30 cellular contexts compared by ENCODE assay signal in genomic region chr13:71368301-71368700, GRCh38.
"Had no signal": no experiment of that assay in that cellular context is flagged by ENCODE, and none has a peak within 500 bp of the region (broad histone marks: within the 10 kb centered on the region; RNA-seq: fewer than 3 reads in every experiment).

No MANE protein-coding gene starts in this region.

- H3K27ac Mint-ChIP-seq: memory B cell; naive thymus-derived CD4-positive, alpha-beta T cell; nephron; stimulated activated effector memory CD8-positive, alpha-beta T cell treated with anti-CD3 and anti-CD28 coated beads, Interleukin-12 subunit alpha, Interleukin-12 subunit beta, amount 100 ng/mL, for 72 hours; type B pancreatic cell had no signal

- H3K27me3 Mint-ChIP-seq: memory B cell; naive thymus-derived CD4-positive, alpha-beta T cell; type B pancreatic cell had no signal

- H3K9me3 ChIP-seq: gastroesophageal sphincter, heart right ventricle, left ventricle myocardium inferior, lower lobe of right lung, mucosa of descending colon, prostate gland, stomach, thyroid gland had no signal

- H3K27me3 ChIP-seq: gastroesophageal sphincter, heart right ventricle, right atrium auricular region, stomach, thyroid gland had no signal

- H3K4me1 Mint-ChIP-seq: memory B cell; mesothelial cell of epicardium; naive thymus-derived CD4-positive, alpha-beta T cell; nephron; stimulated activated effector memory CD8-positive, alpha-beta T cell treated with anti-CD3 and anti-CD28 coated beads, Interleukin-12 subunit alpha, Interleukin-12 subunit beta, amount 100 ng/mL, for 72 hours had no signal

- H3K36me3 ChIP-seq: gastroesophageal sphincter, heart right ventricle, left ventricle myocardium inferior, lower lobe of right lung, prostate gland, right atrium auricular region, stomach, thyroid gland had no signal

- H3K4me3 Mint-ChIP-seq: memory B cell; mesothelial cell of epicardium; naive thymus-derived CD4-positive, alpha-beta T cell; nephron; stimulated activated effector memory CD8-positive, alpha-beta T cell treated with anti-CD3 and anti-CD28 coated beads, Interleukin-12 subunit alpha, Interleukin-12 subunit beta, amount 100 ng/mL, for 72 hours; type B pancreatic cell had no signal

- H3K27ac ChIP-seq: epithelial cell of prostate, gastroesophageal sphincter, heart right ventricle, left ventricle myocardium inferior, lower lobe of right lung, prostate gland, right atrium auricular region, stomach, thyroid gland had no signal

- H3K36me3 Mint-ChIP-seq: memory B cell; mesothelial cell of epicardium; naive thymus-derived CD4-positive, alpha-beta T cell; stimulated activated effector memory CD8-positive, alpha-beta T cell treated with anti-CD3 and anti-CD28 coated beads, Interleukin-12 subunit alpha, Interleukin-12 subunit beta, amount 100 ng/mL, for 72 hours; type B pancreatic cell had no signal

- H3K4me1 ChIP-seq: gastroesophageal sphincter, heart right ventricle, left ventricle myocardium inferior, lower lobe of right lung, prostate gland, right atrium auricular region, stomach, thyroid gland had no signal

- ATAC-seq: esophagus mucosa; gastroesophageal sphincter; heart right ventricle; left colon; lower lobe of right lung; mucosa of descending colon; naive thymus-derived CD4-positive, alpha-beta T cell; sciatic nerve; stimulated activated effector memory CD8-positive, alpha-beta T cell treated with anti-CD3 and anti-CD28 coated beads, Interleukin-12 subunit alpha, Interleukin-12 subunit beta, amount 100 ng/mL, for 72 hours had no signal

- H3K4me3 ChIP-seq: gastroesophageal sphincter, heart right ventricle, left ventricle myocardium inferior, lower lobe of right lung, mucosa of descending colon, prostate gland, right atrium auricular region, stomach, thyroid gland had no signal

- DNase-seq: cerebellar nuclear complex; cortex of kidney; effector CD4-positive, alpha-beta T cell; foreskin fibroblast; heart right ventricle; hippocampal formation; islet precursor cell; kidney glomerular epithelial cell; left colon; left ventricle myocardium inferior; lower lobe of right lung; mucosa of descending colon; naive thymus-derived CD4-positive, alpha-beta T cell; nucleus accumbens; stimulated activated CD4-positive, alpha-beta T cell treated with anti-CD3 and anti-CD28 coated beads, Interleukin-2, amount 100 ng/mL, for 24 hours; stimulated activated CD4-positive, alpha-beta T cell treated with anti-CD3 and anti-CD28 coated beads, Interleukin-4, amount 100 ng/mL, for 24 hours; stimulated activated naive CD4-positive, alpha-beta T cell treated with Interleukin-2 at 50 U/mL for 16 hours; stomach; thyroid gland had no signal

- H3K9me3 Mint-ChIP-seq: nephron had no signal
